Comparison of ENCODE assay signal across 8 cellular contexts in genomic region chr14:60184597-60185555, GRCh38. TPM values are rescaled to one million over a fixed set of nuclear protein-coding genes. Genes with fewer than 3 reads are reported as not detected.
DNase-seq lines count a peak whose midpoint lies in the region; ATAC-seq, FAIRE-seq and TF ChIP-seq lines count a peak whose summit lies in the region.
"Had no signal": no experiment of that assay in that cellular context is flagged by ENCODE, and none has a peak within 500 bp of the region (broad histone marks: within the 10 kb centered on the region; RNA-seq: fewer than 3 reads in every experiment).

No MANE protein-coding gene starts in this region.

- no peaks in the 10 kb centered on the region for H4K20me1 ChIP-seq in Karpas-422 (ENCODE audit: insufficient read depth, low read depth, low read length)

- no peaks in the 10 kb centered on the region for H3K36me3 ChIP-seq in Karpas-422 (ENCODE audit: insufficient read depth, low read length)
- H3K36me3 ChIP-seq: cardiac muscle cell had no signal

- no peak for ATAC-seq in GM18867 (IDR thresholded peaks at IDR 0.05; ENCODE audit: unreplicated experiment)
- ATAC-seq in HG02884 (IDR thresholded peaks at IDR 0.05; ENCODE audit: unreplicated experiment): no peak

- H3K4me2 ChIP-seq in Karpas-422 (ENCODE audit: low read depth, low read length, poor library complexity, severe bottlenecking): peak overlapping the region; percentile 73

- H3K27ac Mint-ChIP-seq in activated naive CD8-positive, alpha-beta T cell: peak overlapping the region; percentile 88
- H3K27ac Mint-ChIP-seq in nephron progenitor cell: no peak overlapping the region

- no peaks in the 10 kb centered on the region for H3K79me2 ChIP-seq in Karpas-422 (ENCODE audit: low read length)

- no peaks in the 10 kb centered on the region for H3K9me3 Mint-ChIP-seq in activated naive CD8-positive, alpha-beta T cell (ENCODE audit: low read depth)
- no peaks in the 10 kb centered on the region for H3K9me3 Mint-ChIP-seq in nephron progenitor cell

- peaks cover 17% of the 10 kb centered on the region for H3K4me1 Mint-ChIP-seq in activated naive CD8-positive, alpha-beta T cell (ENCODE audit: low read depth)
- H3K4me1 Mint-ChIP-seq in nephron progenitor cell: peaks cover 10% of the 10 kb centered on the region

- peak overlapping the region; percentile 84 for H3K4me3 Mint-ChIP-seq in activated naive CD8-positive, alpha-beta T cell
- no peak overlapping the region for H3K4me3 Mint-ChIP-seq in nephron progenitor cell

- H3K9me2 ChIP-seq in Karpas-422 (replicated peaks; ENCODE audit: insufficient read depth, low read length): no peaks in the 10 kb centered on the region

- peaks cover 10% of the 10 kb centered on the region for H3K9me3 ChIP-seq in Karpas-422 (ENCODE audit: low read length)

- peak overlapping the region; percentile 93 for H2AFZ ChIP-seq in Karpas-422 (ENCODE audit: low read length)

- peaks cover 55% of the 10 kb centered on the region for H3K4me1 ChIP-seq in Karpas-422 (ENCODE audit: low read length)

- TF ChIP-seq CTCF in D721Med (IDR thresholded peaks at IDR 0.05; ENCODE audit: insufficient read depth, missing control alignments) (no peak), nephron progenitor cell (IDR thresholded peaks at IDR 0.05) (peak; percentile 21)

- no peaks in the 10 kb centered on the region for H3K27me3 ChIP-seq in Karpas-422 (ENCODE audit: low read length)
- H3K27me3 ChIP-seq: cardiac muscle cell had no signal

- H3K4me3 ChIP-seq in Karpas-422 (ENCODE audit: low read length): peak overlapping the region; percentile 57

- peak overlapping the region; percentile 57 for H3K9ac ChIP-seq in Karpas-422 (ENCODE audit: low read length)

- H3K27me3 Mint-ChIP-seq in activated naive CD8-positive, alpha-beta T cell: no peaks in the 10 kb centered on the region
- peaks cover 7% of the 10 kb centered on the region for H3K27me3 Mint-ChIP-seq in nephron progenitor cell (ENCODE audit: low read depth, poor library complexity)

- no peak for DNase-seq in D721Med (ENCODE audit: insufficient read length, low spot score)
- peak; percentile 92 for DNase-seq in Karpas-422
- no peak for DNase-seq in nephron progenitor cell
- DNase-seq in NOMO-1 (lab: John Stamatoyannopoulos, UW; ENCODE audit: unreplicated experiment in 2 of 2): no peak

- H3K36me3 Mint-ChIP-seq in activated naive CD8-positive, alpha-beta T cell: no peaks in the 10 kb centered on the region
- no peaks in the 10 kb centered on the region for H3K36me3 Mint-ChIP-seq in nephron progenitor cell (ENCODE audit: low read depth)

- peak; percentile 93 for FAIRE-seq in D721Med (lab: Jason Lieb, UNC)

- H3K27ac ChIP-seq in Karpas-422 (ENCODE audit: low read length): peak overlapping the region; percentile 83
- H3K27ac ChIP-seq: cardiac muscle cell had no signal

RNA-seq across cellular contexts. Expression of gene DHRS7, which starts 19.7 kb away (rescaled TPM):
- 155 and 162 TPM in 2 replicates for total RNA-seq in Karpas-422 (2014; rRNA removed; shearing (Covaris generic); ENCODE audit: low replicate concordance)
